Comparison of ENCODE assay signal across 8 cellular contexts in the genomic region with DNA sequence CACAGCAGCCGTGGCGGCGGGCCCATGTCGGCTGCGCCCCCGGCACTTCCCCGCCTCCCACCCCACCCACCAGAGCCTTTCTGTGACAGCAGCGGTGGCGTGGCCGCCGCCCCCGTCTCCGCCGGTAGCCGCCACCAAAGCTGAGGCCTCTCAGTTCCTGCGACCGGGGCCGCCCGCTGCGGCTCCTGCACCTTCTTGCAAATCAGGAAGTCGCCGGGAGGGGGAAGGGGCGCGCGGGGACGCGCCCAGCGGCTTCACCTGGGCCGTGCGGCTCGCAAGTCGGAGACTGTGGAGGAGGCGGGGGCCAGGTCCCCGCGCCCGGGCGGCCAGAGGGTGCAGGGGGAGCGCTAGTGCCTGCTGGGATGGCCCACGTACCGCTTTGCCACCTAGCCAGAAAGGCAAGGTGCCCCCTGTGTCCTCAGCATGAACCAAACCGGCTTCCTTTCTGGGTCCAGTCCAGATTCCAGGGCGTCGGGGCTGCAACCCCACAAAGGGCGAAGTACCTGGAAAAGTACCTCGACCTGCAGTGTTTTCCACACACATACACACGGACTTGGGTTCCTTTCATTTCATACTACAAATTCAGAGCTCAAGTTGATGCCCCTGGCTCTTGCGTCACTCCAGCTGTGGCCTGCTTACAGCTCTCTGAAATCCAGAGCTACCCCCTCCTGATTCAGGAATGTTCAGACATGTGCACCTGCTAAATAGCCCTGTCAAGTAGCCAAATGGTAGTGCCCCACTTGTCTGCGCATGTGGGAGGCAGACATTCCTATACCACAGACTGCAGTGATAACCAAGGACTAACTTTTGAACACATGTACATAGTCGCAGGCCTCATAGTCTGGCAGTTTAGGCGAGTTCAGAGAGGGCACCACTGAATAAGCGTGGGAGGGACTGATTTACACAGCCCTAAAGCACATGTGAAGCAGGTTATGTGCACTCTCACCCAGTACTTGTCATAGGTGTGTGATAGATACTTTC. TPM values are rescaled to one million over a fixed set of nuclear protein-coding genes. Genes with fewer than 3 reads are reported as not detected.
A peak's percentile ranks its signal among the peaks of the same experiment; 100 is the strongest.
DNase-seq lines count a peak whose midpoint lies in the region; ATAC-seq and TF ChIP-seq lines count a peak whose summit lies in the region.

DENND1B (minus strand) TSS at position 199 of the 981 bp plus-strand sequence. CDS start 325 bp downstream, outside the sequence.

- intact Hi-C loops in right lobe of liver (cut with DNase I), result no loop called here

- H3K27me3 ChIP-seq in right lobe of liver, result no peaks in the 10 kb centered on the region

- WGBS in right lobe of liver (ENCODE audit: insufficient coverage, low coverage, low lambda C conversion rate, missing lambda C conversion rate), result 6% methylated on average over 4 of the region's 51 CpGs

- peak in 1 of 4 donors; percentile 18 for TF ChIP-seq CTCF in right lobe of liver (IDR thresholded peaks at IDR 0.05)

- peak; percentile 8 to 59 for DNase-seq in NCI-H187 (lab: John Stamatoyannopoulos, UW)
- DNase-seq in NCI-H187 treated with DMSO at 0.1 percent for 48 hours (lab: John Stamatoyannopoulos, UW), result no peak
- peak; percentile 86 for DNase-seq in NCI-H226
- peak; percentile 70 to 79 for DNase-seq in activated CD4-positive, alpha-beta T cell treated with anti-CD3 and anti-CD28 coated beads for 4 hours
- peak; percentile 86 to 91 (median 87) for DNase-seq in right lobe of liver
- peak; percentile 63 to 66 for DNase-seq in stimulated activated CD4-positive, alpha-beta T cell treated with anti-CD3 and anti-CD28 coated beads, Interleukin-4, amount 100 ng/mL, for 48 hours (ENCODE audit: low read depth in 2 of 2)

- ATAC-seq in HG03025 (IDR thresholded peaks at IDR 0.05; ENCODE audit: low FRiP score, unreplicated experiment) (peak; percentile 68), right lobe of liver (peak; percentile 68 to 82 (median 78))

- no peaks in the 10 kb centered on the region for H3K36me3 ChIP-seq in right lobe of liver

- peaks cover 0 to 18% (median 9%) of the 10 kb centered on the region in 4 donors for H3K4me1 ChIP-seq in right lobe of liver

- H3K27ac ChIP-seq in cingulate gyrus (ENCODE audit: low read depth, low read length) (peak within 1 kb of the TSS; percentile 39), right lobe of liver (peak within 1 kb of the TSS; percentile 88 to 91 (median 90))

- H3K4me3 ChIP-seq in right lobe of liver, result peak within 1 kb of the TSS; percentile 65 to 87 (median 78)

- H3K9me3 ChIP-seq in right lobe of liver, result no peaks in the 10 kb centered on the region

- peak; percentile 61 for TF ChIP-seq POLR2A in right lobe of liver (IDR thresholded peaks at IDR 0.05)

RNA-seq across cellular contexts. Expression of gene DENND1B, which starts in this region (rescaled TPM):
- total RNA-seq in right lobe of liver, result 1 to 10 TPM; 6.4 to 8.9 (median 7.3) TPM
